In the genomic region with DNA sequence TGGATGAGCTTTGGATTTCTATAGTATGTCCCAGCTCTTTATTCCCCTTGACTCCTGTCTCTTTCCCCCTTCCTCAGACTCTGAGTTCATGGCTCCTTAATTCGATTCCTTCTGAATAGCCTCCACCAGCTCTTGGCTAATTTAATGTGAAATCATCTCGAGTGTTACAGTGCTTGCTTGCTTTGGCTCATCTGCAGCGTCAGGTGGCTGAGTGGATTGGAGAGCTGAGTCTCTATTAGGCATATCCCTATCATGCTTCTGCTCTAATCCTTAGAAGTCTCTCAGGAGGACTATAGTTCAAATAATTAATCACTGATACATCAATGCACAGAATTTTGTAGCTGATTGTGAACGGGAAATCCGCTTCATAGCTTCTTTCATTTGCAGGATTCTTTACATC, we compare ENCODE assay signal across 2 cellular contexts.
TF ChIP-seq lines count a peak whose summit lies in the region.

No MANE protein-coding gene starts in this region.

TF ChIP-seq in HepG2, 621 proteins besides CTCF, POLR2A, EP300 and RAD21 (continued from another document):
- TF ChIP-seq, protein P1, sequence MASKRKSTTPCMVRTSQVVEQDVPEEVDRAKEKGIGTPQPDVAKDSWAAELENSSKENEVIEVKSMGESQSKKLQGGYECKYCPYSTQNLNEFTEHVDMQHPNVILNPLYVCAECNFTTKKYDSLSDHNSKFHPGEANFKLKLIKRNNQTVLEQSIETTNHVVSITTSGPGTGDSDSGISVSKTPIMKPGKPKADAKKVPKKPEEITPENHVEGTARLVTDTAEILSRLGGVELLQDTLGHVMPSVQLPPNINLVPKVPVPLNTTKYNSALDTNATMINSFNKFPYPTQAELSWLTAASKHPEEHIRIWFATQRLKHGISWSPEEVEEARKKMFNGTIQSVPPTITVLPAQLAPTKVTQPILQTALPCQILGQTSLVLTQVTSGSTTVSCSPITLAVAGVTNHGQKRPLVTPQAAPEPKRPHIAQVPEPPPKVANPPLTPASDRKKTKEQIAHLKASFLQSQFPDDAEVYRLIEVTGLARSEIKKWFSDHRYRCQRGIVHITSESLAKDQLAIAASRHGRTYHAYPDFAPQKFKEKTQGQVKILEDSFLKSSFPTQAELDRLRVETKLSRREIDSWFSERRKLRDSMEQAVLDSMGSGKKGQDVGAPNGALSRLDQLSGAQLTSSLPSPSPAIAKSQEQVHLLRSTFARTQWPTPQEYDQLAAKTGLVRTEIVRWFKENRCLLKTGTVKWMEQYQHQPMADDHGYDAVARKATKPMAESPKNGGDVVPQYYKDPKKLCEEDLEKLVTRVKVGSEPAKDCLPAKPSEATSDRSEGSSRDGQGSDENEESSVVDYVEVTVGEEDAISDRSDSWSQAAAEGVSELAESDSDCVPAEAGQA (IDR thresholded peaks at IDR 0.05; ENCODE audit: low read depth) = no peak
- TF ChIP-seq, protein P1 (CRISPR knock-in tag; IDR thresholded peaks at IDR 0.05; ENCODE audit: borderline replicate concordance) = no peak
- TF ChIP-seq, protein P2, sequence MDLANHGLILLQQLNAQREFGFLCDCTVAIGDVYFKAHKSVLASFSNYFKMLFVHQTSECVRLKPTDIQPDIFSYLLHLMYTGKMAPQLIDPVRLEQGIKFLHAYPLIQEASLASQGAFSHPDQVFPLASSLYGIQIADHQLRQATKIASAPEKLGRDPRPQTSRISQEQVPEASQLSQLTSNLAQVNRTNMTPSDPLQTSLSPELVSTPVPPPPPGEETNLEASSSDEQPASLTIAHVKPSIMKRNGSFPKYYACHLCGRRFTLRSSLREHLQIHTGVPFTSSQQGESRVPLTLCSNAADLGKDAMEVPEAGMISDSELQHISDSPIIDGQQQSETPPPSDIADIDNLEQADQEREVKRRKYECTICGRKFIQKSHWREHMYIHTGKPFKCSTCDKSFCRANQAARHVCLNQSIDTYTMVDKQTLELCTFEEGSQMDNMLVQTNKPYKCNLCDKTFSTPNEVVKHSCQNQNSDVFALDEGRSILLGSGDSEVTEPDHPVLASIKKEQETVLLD (CRISPR knock-in tag; IDR thresholded peaks at IDR 0.05; ENCODE audit: low read depth) = no peak
- TF ChIP-seq RBM22 (optimal IDR thresholded peaks at IDR 0.05; ENCODE audit: low read length) = peak; percentile 61
- no peak for TF ChIP-seq RXRB (CRISPR knock-in tag; IDR thresholded peaks at IDR 0.05; ENCODE audit: borderline replicate concordance)

TF ChIP-seq in K562, 482 proteins besides CTCF, POLR2A, EP300 and RAD21 (continued from another document):
- TF ChIP-seq, protein P3, sequence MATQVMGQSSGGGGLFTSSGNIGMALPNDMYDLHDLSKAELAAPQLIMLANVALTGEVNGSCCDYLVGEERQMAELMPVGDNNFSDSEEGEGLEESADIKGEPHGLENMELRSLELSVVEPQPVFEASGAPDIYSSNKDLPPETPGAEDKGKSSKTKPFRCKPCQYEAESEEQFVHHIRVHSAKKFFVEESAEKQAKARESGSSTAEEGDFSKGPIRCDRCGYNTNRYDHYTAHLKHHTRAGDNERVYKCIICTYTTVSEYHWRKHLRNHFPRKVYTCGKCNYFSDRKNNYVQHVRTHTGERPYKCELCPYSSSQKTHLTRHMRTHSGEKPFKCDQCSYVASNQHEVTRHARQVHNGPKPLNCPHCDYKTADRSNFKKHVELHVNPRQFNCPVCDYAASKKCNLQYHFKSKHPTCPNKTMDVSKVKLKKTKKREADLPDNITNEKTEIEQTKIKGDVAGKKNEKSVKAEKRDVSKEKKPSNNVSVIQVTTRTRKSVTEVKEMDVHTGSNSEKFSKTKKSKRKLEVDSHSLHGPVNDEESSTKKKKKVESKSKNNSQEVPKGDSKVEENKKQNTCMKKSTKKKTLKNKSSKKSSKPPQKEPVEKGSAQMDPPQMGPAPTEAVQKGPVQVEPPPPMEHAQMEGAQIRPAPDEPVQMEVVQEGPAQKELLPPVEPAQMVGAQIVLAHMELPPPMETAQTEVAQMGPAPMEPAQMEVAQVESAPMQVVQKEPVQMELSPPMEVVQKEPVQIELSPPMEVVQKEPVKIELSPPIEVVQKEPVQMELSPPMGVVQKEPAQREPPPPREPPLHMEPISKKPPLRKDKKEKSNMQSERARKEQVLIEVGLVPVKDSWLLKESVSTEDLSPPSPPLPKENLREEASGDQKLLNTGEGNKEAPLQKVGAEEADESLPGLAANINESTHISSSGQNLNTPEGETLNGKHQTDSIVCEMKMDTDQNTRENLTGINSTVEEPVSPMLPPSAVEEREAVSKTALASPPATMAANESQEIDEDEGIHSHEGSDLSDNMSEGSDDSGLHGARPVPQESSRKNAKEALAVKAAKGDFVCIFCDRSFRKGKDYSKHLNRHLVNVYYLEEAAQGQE (CRISPR knock-in tag; IDR thresholded peaks at IDR 0.05; ENCODE audit: low read depth) = no peak
- no peak for TF ChIP-seq GTF2E2 (tag; IDR thresholded peaks at IDR 0.05)
- TF ChIP-seq, protein P4, sequence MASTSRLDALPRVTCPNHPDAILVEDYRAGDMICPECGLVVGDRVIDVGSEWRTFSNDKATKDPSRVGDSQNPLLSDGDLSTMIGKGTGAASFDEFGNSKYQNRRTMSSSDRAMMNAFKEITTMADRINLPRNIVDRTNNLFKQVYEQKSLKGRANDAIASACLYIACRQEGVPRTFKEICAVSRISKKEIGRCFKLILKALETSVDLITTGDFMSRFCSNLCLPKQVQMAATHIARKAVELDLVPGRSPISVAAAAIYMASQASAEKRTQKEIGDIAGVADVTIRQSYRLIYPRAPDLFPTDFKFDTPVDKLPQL (IDR thresholded peaks at IDR 0.05; ENCODE audit: extremely low read depth, insufficient read length) = no peak
- TF ChIP-seq ZFPM2 (CRISPR knock-in tag; IDR thresholded peaks at IDR 0.05) = no peak
- TF ChIP-seq XRCC3 (IDR thresholded peaks at IDR 0.05) = no peak
- TF ChIP-seq ELF4 (CRISPR knock-in tag; IDR thresholded peaks at IDR 0.05) = no peak
- TF ChIP-seq ZNF274 (IDR thresholded peaks at IDR 0.05; ENCODE audit: borderline replicate concordance, low read depth, low read length) = no peak
- TF ChIP-seq ZNF79 (CRISPR knock-in tag; IDR thresholded peaks at IDR 0.05; ENCODE audit: low read depth) = no peak
TF ChIP-seq in K562: peak in this region for 0.
